In the genomic region with DNA sequence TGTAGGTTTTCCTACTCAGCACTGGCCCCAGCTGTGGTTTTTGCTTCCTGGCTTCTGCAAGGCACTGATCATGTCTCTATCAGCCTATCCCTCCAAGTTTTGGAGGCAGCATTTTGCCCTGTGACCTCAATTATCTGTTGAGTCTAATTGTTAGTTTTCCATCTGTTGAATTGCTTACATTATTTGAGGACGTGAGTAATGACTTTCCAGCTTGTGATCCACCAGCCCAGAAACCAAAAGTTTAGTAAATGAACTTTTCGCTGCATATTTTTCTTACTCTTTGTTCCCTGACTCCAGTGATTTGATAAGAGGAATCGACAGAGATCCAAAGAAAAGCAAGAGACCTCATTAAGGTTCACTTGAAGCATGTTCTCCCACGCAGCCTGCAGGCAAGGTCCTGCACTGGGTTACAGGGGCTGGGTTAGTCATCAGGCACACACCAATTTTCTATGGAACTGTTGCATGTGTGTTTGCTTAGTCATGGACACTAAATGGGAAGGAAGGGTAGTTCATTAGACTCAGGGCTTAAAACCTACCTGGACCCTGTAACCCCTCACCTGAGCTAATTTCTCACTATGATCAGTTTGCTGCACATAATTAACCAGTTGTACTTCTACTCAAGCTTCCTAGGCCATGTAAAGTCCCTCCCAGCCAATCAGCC, we compare ENCODE assay signal across 17 cellular contexts. TPM values are rescaled to one million over a fixed set of nuclear protein-coding genes. Genes with fewer than 3 reads are reported as not detected.
DNase-seq lines count a peak whose midpoint lies in the region; ATAC-seq and TF ChIP-seq lines count a peak whose summit lies in the region.
"Had no signal": no experiment of that assay in that cellular context is flagged by ENCODE, and none has a peak within 500 bp of the region (broad histone marks: within the 10 kb centered on the region; RNA-seq: fewer than 3 reads in every experiment).

No MANE protein-coding gene starts in this region.

- CTCF ChIA-PET in CD8-positive, alpha-beta memory T cell (lab: Charles Lee): no interaction called here

- TF ChIP-seq CTCF in choroid plexus epithelial cell (conservative IDR thresholded peaks at IDR 0.05; ENCODE audit: low read depth, low read length) (no peak), left lung (IDR thresholded peaks at IDR 0.05) (no peak), GM13977 (IDR thresholded peaks at IDR 0.05; ENCODE audit: extremely low read depth, insufficient read depth, missing control alignments) (no peak)

- H3K9me3 ChIP-seq in CD8-positive, alpha-beta memory T cell (ENCODE audit: low read length): no peaks in the 10 kb centered on the region
- H3K9me3 ChIP-seq in left lung: no peaks in the 10 kb centered on the region

- H3K27ac Mint-ChIP-seq in CD8-positive, alpha-beta memory T cell: no peak overlapping the region
- H3K27ac Mint-ChIP-seq in naive thymus-derived CD8-positive, alpha-beta T cell: no peak overlapping the region
- H3K27ac Mint-ChIP-seq: activated naive CD8-positive, alpha-beta T cell; CD4-positive, alpha-beta memory T cell; nephron progenitor cell had no signal

- DNase-seq in CD8-positive, alpha-beta memory T cell: no peak
- DNase-seq in M059J (ENCODE audit: low read depth) (peak; percentile 83), choroid plexus epithelial cell (ENCODE audit: low read depth) (peak; percentile 72), left lung (no peak), GM13977 (ENCODE audit: low spot score) (no peak), NCI-H526 treated with DMSO at 0.1 percent for 48 hours (lab: John Stamatoyannopoulos, UW) (no peak)
- DNase-seq in naive thymus-derived CD8-positive, alpha-beta T cell: no peak
- DNase-seq: CD4-positive, alpha-beta memory T cell; left colon; NCI-H345; nephron progenitor cell; RPMI8226; substantia nigra had no signal

- H3K4me3 Mint-ChIP-seq in CD8-positive, alpha-beta memory T cell: no peak overlapping the region
- no peak overlapping the region for H3K4me3 Mint-ChIP-seq in naive thymus-derived CD8-positive, alpha-beta T cell
- H3K4me3 Mint-ChIP-seq: activated naive CD8-positive, alpha-beta T cell; CD4-positive, alpha-beta memory T cell; nephron progenitor cell had no signal

- H3K4me1 Mint-ChIP-seq in CD8-positive, alpha-beta memory T cell: no peaks in the 10 kb centered on the region
- H3K4me1 Mint-ChIP-seq in naive thymus-derived CD8-positive, alpha-beta T cell: peaks cover 0 to 2% (median 0%) of the 10 kb centered on the region in 4 donors
- H3K4me1 Mint-ChIP-seq: CD4-positive, alpha-beta memory T cell; nephron progenitor cell had no signal

- no peaks in the 10 kb centered on the region for H3K27me3 ChIP-seq in CD8-positive, alpha-beta memory T cell (ENCODE audit: insufficient read depth, low read length, poor library complexity, severe bottlenecking)
- no peaks in the 10 kb centered on the region for H3K27me3 ChIP-seq in left lung

- peaks cover 3 to 38% of the 10 kb centered on the region in 2 donors for H3K27me3 Mint-ChIP-seq in CD8-positive, alpha-beta memory T cell
- peaks cover 0 to 8% (median 0%) of the 10 kb centered on the region in 5 donors for H3K27me3 Mint-ChIP-seq in naive thymus-derived CD8-positive, alpha-beta T cell
- H3K27me3 Mint-ChIP-seq: activated naive CD8-positive, alpha-beta T cell had no signal

- H3K9me3 Mint-ChIP-seq in CD8-positive, alpha-beta memory T cell: no peaks in the 10 kb centered on the region
- H3K9me3 Mint-ChIP-seq in naive thymus-derived CD8-positive, alpha-beta T cell: no peaks in the 10 kb centered on the region
- H3K9me3 Mint-ChIP-seq: CD4-positive, alpha-beta memory T cell had no signal

- no peaks in the 10 kb centered on the region for H3K36me3 Mint-ChIP-seq in CD8-positive, alpha-beta memory T cell
- H3K36me3 Mint-ChIP-seq in naive thymus-derived CD8-positive, alpha-beta T cell: peaks cover 0 to 5% (median 0%) of the 10 kb centered on the region in 3 donors

- intact Hi-C loops in left lung (cut with DNase I): no loop called here

- H3K4me1 ChIP-seq in CD8-positive, alpha-beta memory T cell (ENCODE audit: insufficient read depth, low read length): no peaks in the 10 kb centered on the region
- no peaks in the 10 kb centered on the region for H3K4me1 ChIP-seq in left lung

- no peaks in the 10 kb centered on the region for H3K36me3 ChIP-seq in CD8-positive, alpha-beta memory T cell (ENCODE audit: insufficient read depth, low read length)
- no peaks in the 10 kb centered on the region for H3K36me3 ChIP-seq in left lung

- POLR2A ChIA-PET in CD8-positive, alpha-beta memory T cell (lab: Charles Lee): no interaction called here
- POLR2A ChIA-PET in naive thymus-derived CD8-positive, alpha-beta T cell (lab: Charles Lee): no interaction called here

- peak overlapping the region; percentile 22 for H3K27ac ChIP-seq in CD8-positive, alpha-beta memory T cell (ENCODE audit: low read depth, low read length)
- H3K27ac ChIP-seq in left lung: no peak overlapping the region
- H3K27ac ChIP-seq: HL-60, skin epidermis had no signal

- in situ Hi-C loops in GM13977 (cut with MboI; ENCODE audit: low pct_unique_long_range_greater_than_20kb, low sequenced_read_pairs, unreplicated experiment): no loop called here

- H3K4me3 ChIP-seq in CD8-positive, alpha-beta memory T cell (ENCODE audit: low read length): no peak overlapping the region
- no peak overlapping the region for H3K4me3 ChIP-seq in choroid plexus epithelial cell (ENCODE audit: low read depth, low read length)
- H3K4me3 ChIP-seq in left lung: no peak overlapping the region
- H3K4me3 ChIP-seq: skin epidermis had no signal

- ATAC-seq in left lung (peak; percentile 59), GM21423 (IDR thresholded peaks at IDR 0.05; ENCODE audit: unreplicated experiment) (no peak)
- no peak for ATAC-seq in naive thymus-derived CD8-positive, alpha-beta T cell
- ATAC-seq: left colon had no signal

RNA-seq across cellular contexts. Expression of a gene that starts 57.2 kb away (rescaled TPM):
- 1 to 10 TPM; 2.5 to 2.6 TPM for total RNA-seq in CD8-positive, alpha-beta memory T cell
- polyA plus RNA-seq in CD8-positive, alpha-beta memory T cell: not detected
- 0.30 TPM in 1 of 2 replicates, not detected in the other for total RNA-seq in M059J (2014; rRNA removed; shearing (Covaris generic))
- total RNA-seq in left lung: 10 to 100 TPM in 1 of 2 donors, 1 to 10 TPM in 1; 4.8 to 12.6 TPM
- total RNA-seq in naive thymus-derived CD8-positive, alpha-beta T cell: 10 to 100 TPM; 12.7 to 14.4 TPM
- 1 to 10 TPM in 1 of 3 donors, under 1 TPM in 1, not detected in 1; 0.67 to 1.6 TPM for polyA plus RNA-seq in naive thymus-derived CD8-positive, alpha-beta T cell

Comparison
In these comparisons a context has a peak if more than half of its experiments do, and no peak if none do; other contexts are left out.
1. DNase-seq: peak in M059J (single experiment) and choroid plexus epithelial cell (single experiment); none in CD8-positive, alpha-beta memory T cell (0 of 5), left lung (0 of 2), GM13977 (single experiment), naive thymus-derived CD8-positive, alpha-beta T cell (0 of 10) and NCI-H526 treated with DMSO at 0.1 percent for 48 hours (single experiment).